Comparison of ENCODE assay signal across 3 cellular contexts in genomic region chr2:219876931-219877330, GRCh38.
"Had no signal": no experiment of that assay in that cellular context is flagged by ENCODE, and none has a peak within 500 bp of the region (broad histone marks: within the 10 kb centered on the region; RNA-seq: fewer than 3 reads in every experiment).

No MANE protein-coding gene starts in this region.

- DNase-seq: GDM1, GF-D8 had no signal

- H3K4me3 ChIP-seq: GM12878 had no signal

- ATAC-seq: GM12878 had no signal
